1 cellular context compared by ENCODE assay signal in genomic region chr7:128915271-128915819, GRCh38.
TF ChIP-seq lines count a peak whose summit lies in the region.

No MANE protein-coding gene starts in this region.

TF ChIP-seq in GM23338, 12 proteins besides CTCF, POLR2A, EP300 and RAD21 (continued from another document):
- TF ChIP-seq REST (IDR thresholded peaks at IDR 0.05; ENCODE audit: unreplicated experiment), result no peak
TF ChIP-seq in GM23338: peak in this region for 2.
